Comparison of ENCODE assay signal across 8 cellular contexts in the genomic region with DNA sequence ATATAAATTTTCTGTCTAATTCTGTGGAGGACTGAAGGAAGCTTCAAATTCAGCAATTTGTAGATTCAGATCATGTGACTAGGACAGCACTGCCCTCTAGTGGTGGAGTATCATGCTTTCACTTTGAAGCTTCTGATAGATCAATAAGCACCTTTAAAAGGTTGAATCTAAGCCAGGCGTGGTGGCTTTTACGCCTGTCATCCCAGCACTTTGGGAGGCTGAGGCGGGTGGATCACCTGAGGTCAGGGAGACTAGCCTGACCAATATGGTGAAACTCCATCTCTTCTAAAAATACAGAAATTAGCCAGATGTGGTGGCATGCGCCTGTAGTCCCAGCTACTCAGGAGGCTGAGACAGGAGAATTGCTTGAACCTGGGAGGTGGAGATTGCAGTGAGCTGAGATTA. TPM values are rescaled to one million over a fixed set of nuclear protein-coding genes. Genes with fewer than 3 reads are reported as not detected.
DNase-seq lines count a peak whose midpoint lies in the region; ATAC-seq and TF ChIP-seq lines count a peak whose summit lies in the region.
"Not testable (repeated sequence)": the region's sequence is repeated elsewhere in the genome, so short reads cannot be mapped to it uniquely, and the experiment has no call there.

No MANE protein-coding gene starts in this region.

- POLR2A ChIA-PET in CD8-positive, alpha-beta memory T cell (lab: Charles Lee), result interaction anchor here (0.6 kb wide), 1 partner anchor 39 kb away, joined by 3 read pairs; no protein-coding TSS in a partner anchor
- POLR2A ChIA-PET in naive thymus-derived CD4-positive, alpha-beta T cell (lab: Charles Lee), result interaction anchor here (1.0 kb wide), 1 partner anchor 8 kb away, joined by 3 read pairs; no protein-coding TSS in a partner anchor

- H3K9me3 ChIP-seq in CD8-positive, alpha-beta memory T cell (ENCODE audit: low read length); naive thymus-derived CD4-positive, alpha-beta T cell (ENCODE audit: control insufficient read depth in 2 of 3, low read length in 3 of 3): not testable (repeated sequence)

- not testable (repeated sequence) for H3K4me3 ChIP-seq in CD8-positive, alpha-beta memory T cell (ENCODE audit: low read length); fibroblast of the aortic adventitia (ENCODE audit: low read depth, low read length); naive thymus-derived CD4-positive, alpha-beta T cell (ENCODE audit: low read length)

- not testable (repeated sequence) for H3K9me3 Mint-ChIP-seq in CD8-positive, alpha-beta memory T cell; HFFc6; naive thymus-derived CD4-positive, alpha-beta T cell

- H3K27ac ChIP-seq in CD8-positive, alpha-beta memory T cell (ENCODE audit: low read depth, low read length); naive thymus-derived CD4-positive, alpha-beta T cell (ENCODE audit: low read depth, low read length): not testable (repeated sequence)

- not testable (repeated sequence) for H3K4me1 Mint-ChIP-seq in CD8-positive, alpha-beta memory T cell; naive thymus-derived CD4-positive, alpha-beta T cell
- H3K4me1 Mint-ChIP-seq in HFFc6 (ENCODE audit: low read depth), result peaks cover 64% of the 10 kb centered on the region

- CTCF ChIA-PET in CD8-positive, alpha-beta memory T cell (lab: Charles Lee), result interaction anchor here (1.0 to 1.9 kb wide), 3 partner anchors 9 to 108 kb away, joined by 5 to 9 read pairs (median 6); no protein-coding TSS in a partner anchor
- CTCF ChIA-PET in naive thymus-derived CD4-positive, alpha-beta T cell (lab: Charles Lee), result interaction anchor here (0.5 to 1.5 kb wide), 2 partner anchors 8 to 29 kb away, joined by 3 to 5 read pairs; no protein-coding TSS in a partner anchor

- H3K36me3 ChIP-seq in CD8-positive, alpha-beta memory T cell (ENCODE audit: insufficient read depth, low read length); naive thymus-derived CD4-positive, alpha-beta T cell (ENCODE audit: control insufficient read depth in 2 of 3, insufficient read depth in 3 of 3, low read length in 3 of 3): not testable (repeated sequence)

- peak; percentile 79 for ATAC-seq in naive thymus-derived CD4-positive, alpha-beta T cell

- peak in 4 of 5 donors; percentile 4 to 49 (median 16) for DNase-seq in CD8-positive, alpha-beta memory T cell
- DNase-seq in HFFc6 (peak; percentile 43), NCI-H2171 (lab: John Stamatoyannopoulos, UW) (peak; percentile 16), T-helper 1 cell (peak in 4 of 5 donors; percentile 7 to 62 (median 28)), fibroblast of the aortic adventitia (ENCODE audit: low read depth) (peak; percentile 78)
- peak; percentile 25 for DNase-seq in activated naive CD4-positive, alpha-beta T cell treated with anti-CD3 and anti-CD28 coated beads, Interleukin-2, amount 50 U/mL, for 16 hours
- peak in 8 of 9 donors; percentile 7 to 53 (median 33) for DNase-seq in naive thymus-derived CD4-positive, alpha-beta T cell
- peak; percentile 1 to 27 for DNase-seq in stimulated activated CD8-positive, alpha-beta memory T cell treated with anti-CD3 and anti-CD28 coated beads, Interleukin-4, amount 100 ng/mL, for 4 hours (ENCODE audit: low read depth in 2 of 2, low spot score in 1 of 2)

- intact Hi-C loops in naive thymus-derived CD4-positive, alpha-beta T cell (cut with micrococcal nuclease), result loop anchor here (1.0 kb wide), 2 partner anchors 91 to 108 kb away; no protein-coding TSS in a partner anchor

- not testable (repeated sequence) for H3K36me3 Mint-ChIP-seq in CD8-positive, alpha-beta memory T cell; HFFc6 (ENCODE audit: low read depth); naive thymus-derived CD4-positive, alpha-beta T cell

- not testable (repeated sequence) for H3K4me1 ChIP-seq in CD8-positive, alpha-beta memory T cell (ENCODE audit: insufficient read depth, low read length); naive thymus-derived CD4-positive, alpha-beta T cell (ENCODE audit: control insufficient read depth in 2 of 2, insufficient read depth in 2 of 2, low read length in 2 of 2)

- TF ChIP-seq CTCF in HFFc6 (IDR thresholded peaks at IDR 0.05) (peak; percentile 99), fibroblast of the aortic adventitia (IDR thresholded peaks at IDR 0.05; ENCODE audit: insufficient read depth, low read length) (peak; percentile 68)

- H3K4me3 Mint-ChIP-seq in CD8-positive, alpha-beta memory T cell; HFFc6; naive thymus-derived CD4-positive, alpha-beta T cell: not testable (repeated sequence)

- peaks cover 15 to 29% of the 10 kb centered on the region in 2 donors for H3K27me3 Mint-ChIP-seq in CD8-positive, alpha-beta memory T cell
- not testable (repeated sequence) for H3K27me3 Mint-ChIP-seq in HFFc6 (ENCODE audit: insufficient read depth)
- H3K27me3 Mint-ChIP-seq in naive thymus-derived CD4-positive, alpha-beta T cell, result peaks cover 9 to 29% (median 21%) of the 10 kb centered on the region in 5 donors

- not testable (repeated sequence) for H3K27me3 ChIP-seq in CD8-positive, alpha-beta memory T cell (ENCODE audit: insufficient read depth, low read length, poor library complexity, severe bottlenecking); naive thymus-derived CD4-positive, alpha-beta T cell (ENCODE audit: control insufficient read depth in 2 of 2, insufficient read depth in 2 of 2, low read length in 2 of 2)

- not testable (repeated sequence) for H3K27ac Mint-ChIP-seq in CD8-positive, alpha-beta memory T cell; HFFc6; naive thymus-derived CD4-positive, alpha-beta T cell

RNA-seq across cellular contexts. Expression of a gene that starts 56.3 kb away (rescaled TPM):
- under 1 TPM; 0.42 TPM for total RNA-seq in CD8-positive, alpha-beta memory T cell
- polyA plus RNA-seq in CD8-positive, alpha-beta memory T cell, result not detected
- total RNA-seq in HFFc6 (2021; fragmentation: NEBNext Ultra II Directional; extraction: Animal tissue kit (Norgen Biotek cat#: 25700)), result 100 to 1,000 TPM in 3 of 6 experiments, 10 to 100 TPM in 3; 97.2 to 111 (median 100.0) TPM
- total RNA-seq in fibroblast of the aortic adventitia (ENCODE audit: low replicate concordance), result 40.1 and 99.3 TPM in 2 replicates
- 1 to 10 TPM in 2 of 5 experiments, under 1 TPM in 2, not detected in 1; 0.14 to 5.0 (median 0.87) TPM for total RNA-seq in naive thymus-derived CD4-positive, alpha-beta T cell
- not detected for polyA plus RNA-seq in naive thymus-derived CD4-positive, alpha-beta T cell

Comparison
In these comparisons a context has a peak if more than half of its experiments do, and no peak if none do; other contexts are left out.
1. DNase-seq: peak in every context shown above with its lines; median percentile 78 in fibroblast of the aortic adventitia; 43 in HFFc6; 33 in naive thymus-derived CD4-positive, alpha-beta T cell; 28 in T-helper 1 cell; 25 in activated naive CD4-positive, alpha-beta T cell treated with anti-CD3 and anti-CD28 coated beads, Interleukin-2, amount 50 U/mL, for 16 hours; 16 in CD8-positive, alpha-beta memory T cell; 16 in NCI-H2171; 14 in stimulated activated CD8-positive, alpha-beta memory T cell treated with anti-CD3 and anti-CD28 coated beads, Interleukin-4, amount 100 ng/mL, for 4 hours.